21 cellular contexts compared by ENCODE assay signal in genomic region chr3:14441920-14442300, GRCh38. TPM values are rescaled to one million over a fixed set of nuclear protein-coding genes. Genes with fewer than 3 reads are reported as not detected.
DNase-seq lines count a peak whose midpoint lies in the region; ATAC-seq and TF ChIP-seq lines count a peak whose summit lies in the region.
"Had no signal": no experiment of that assay in that cellular context is flagged by ENCODE, and none has a peak within 500 bp of the region (broad histone marks: within the 10 kb centered on the region; RNA-seq: fewer than 3 reads in every experiment).

No MANE protein-coding gene starts in this region.

- no peaks in the 10 kb centered on the region for H3K27me3 Mint-ChIP-seq in activated naive CD4-positive, alpha-beta T cell treated with anti-CD3 and anti-CD28 coated beads, Interleukin-2, amount 10 ng/mL, durations not matched to agents 7 days and 5 days
- H3K27me3 Mint-ChIP-seq in T-helper 17 cell = no peaks in the 10 kb centered on the region
- no peaks in the 10 kb centered on the region for H3K27me3 Mint-ChIP-seq in activated CD4-positive, alpha-beta memory T cell treated with anti-CD3 and anti-CD28 coated beads, Interleukin-2, amount 10 ng/mL, durations not matched to agents 7 days and 5 days
- H3K27me3 Mint-ChIP-seq: activated CD4-positive, alpha-beta T cell treated with anti-CD3 and anti-CD28 coated beads, Interleukin-2, amount 10 ng/mL, durations not matched to agents 7 days and 5 days; stimulated activated naive CD8-positive, alpha-beta T cell treated with anti-CD3 and anti-CD28 coated beads, Interleukin-15, amount 100 ng/mL, for 72 hours; type B pancreatic cell had no signal

- no peak overlapping the region for H3K27ac ChIP-seq in mesendoderm (ENCODE audit: low read depth, low read length)
- peak overlapping the region; percentile 3 for H3K27ac ChIP-seq in upper lobe of right lung
- H3K27ac ChIP-seq: C4-2B, cardiac muscle cell, epithelial cell of prostate, foreskin keratinocyte had no signal

- POLR2A ChIA-PET in activated CD4-positive, alpha-beta memory T cell treated with anti-CD3 and anti-CD28 coated beads, Interleukin-2, amount 10 ng/mL, durations not matched to agents 7 days and 5 days (lab: Charles Lee) = interaction anchor here (2.3 kb wide), 1 partner anchor 10 kb away, joined by 13 read pairs; no protein-coding TSS in a partner anchor

- peaks cover 43% of the 10 kb centered on the region for H3K79me1 ChIP-seq in mesendoderm (ENCODE audit: low read length)

- H2AK5ac ChIP-seq in mesendoderm (ENCODE audit: low read length) = no peak overlapping the region

- in situ Hi-C loops in ACHN (cut with HindIII; ENCODE audit: low pct_ligation_motif_present, low pct_unique_long_range_greater_than_20kb, low sequenced_read_pairs) = no loop called here

- H3K27me3 ChIP-seq in mesendoderm (ENCODE audit: insufficient read depth, low read length, poor library complexity) = no peaks in the 10 kb centered on the region
- H3K27me3 ChIP-seq in upper lobe of right lung = no peaks in the 10 kb centered on the region
- H3K27me3 ChIP-seq: cardiac muscle cell, foreskin keratinocyte had no signal

- no peak overlapping the region for H3K4me2 ChIP-seq in mesendoderm (ENCODE audit: low read length)

- TF ChIP-seq CTCF in upper lobe of right lung (IDR thresholded peaks at IDR 0.05) = no peak

- ATAC-seq in T-helper 17 cell (no peak), upper lobe of right lung (peak; percentile 32)
- ATAC-seq: stimulated activated naive CD8-positive, alpha-beta T cell treated with anti-CD3 and anti-CD28 coated beads, Interleukin-15, amount 100 ng/mL, for 72 hours had no signal

- CTCF ChIA-PET in activated naive CD4-positive, alpha-beta T cell treated with anti-CD3 and anti-CD28 coated beads, Interleukin-2, amount 10 ng/mL, durations not matched to agents 7 days and 5 days (lab: Charles Lee) = interaction anchor here (1.2 kb wide), 1 partner anchor 26 kb away, joined by 4 read pairs; no protein-coding TSS in a partner anchor
- CTCF ChIA-PET in activated CD4-positive, alpha-beta memory T cell treated with anti-CD3 and anti-CD28 coated beads, Interleukin-2, amount 10 ng/mL, durations not matched to agents 7 days and 5 days (lab: Charles Lee) = no interaction called here

- H3K36me3 ChIP-seq in mesendoderm (ENCODE audit: control insufficient read depth, insufficient read depth, low read length) (peaks cover 11% of the 10 kb centered on the region), upper lobe of right lung (peaks cover 17% of the 10 kb centered on the region)
- H3K36me3 ChIP-seq: cardiac muscle cell had no signal

- no peak overlapping the region for H2BK120ac ChIP-seq in mesendoderm (ENCODE audit: low read depth, low read length)

- no peak overlapping the region for H3K9ac ChIP-seq in mesendoderm (ENCODE audit: low read length)

- H3K23ac ChIP-seq in mesendoderm (ENCODE audit: low read length) = no peak overlapping the region

- H3K4me1 ChIP-seq in mesendoderm (ENCODE audit: control insufficient read depth, low read depth, low read length) (peaks cover 6% of the 10 kb centered on the region), upper lobe of right lung (peaks cover 45% of the 10 kb centered on the region)
- H3K4me1 ChIP-seq: foreskin keratinocyte had no signal

- peaks cover 28% of the 10 kb centered on the region for H3K79me2 ChIP-seq in mesendoderm (ENCODE audit: control insufficient read depth, insufficient read depth, low read length)

- H3K4ac ChIP-seq in mesendoderm (ENCODE audit: low read depth, low read length) = no peak overlapping the region

- H2BK15ac ChIP-seq in mesendoderm (replicated peaks; ENCODE audit: low read depth) = no peak overlapping the region

- H3K4me1 Mint-ChIP-seq in activated naive CD4-positive, alpha-beta T cell treated with anti-CD3 and anti-CD28 coated beads, Interleukin-2, amount 10 ng/mL, durations not matched to agents 7 days and 5 days = peaks cover 7% of the 10 kb centered on the region
- H3K4me1 Mint-ChIP-seq in T-helper 17 cell = peaks cover 24% of the 10 kb centered on the region
- H3K4me1 Mint-ChIP-seq in activated CD4-positive, alpha-beta memory T cell treated with anti-CD3 and anti-CD28 coated beads, Interleukin-2, amount 10 ng/mL, durations not matched to agents 7 days and 5 days = peaks cover 12% of the 10 kb centered on the region

- peak overlapping the region; percentile 55 for H3K27ac Mint-ChIP-seq in activated naive CD4-positive, alpha-beta T cell treated with anti-CD3 and anti-CD28 coated beads, Interleukin-2, amount 10 ng/mL, durations not matched to agents 7 days and 5 days
- peak overlapping the region; percentile 19 for H3K27ac Mint-ChIP-seq in T-helper 17 cell
- H3K27ac Mint-ChIP-seq in activated CD4-positive, alpha-beta memory T cell treated with anti-CD3 and anti-CD28 coated beads, Interleukin-2, amount 10 ng/mL, durations not matched to agents 7 days and 5 days = no peak overlapping the region
- H3K27ac Mint-ChIP-seq: activated CD4-positive, alpha-beta T cell treated with anti-CD3 and anti-CD28 coated beads, Interleukin-2, amount 10 ng/mL, durations not matched to agents 7 days and 5 days; type B pancreatic cell had no signal

- H3K18ac ChIP-seq in mesendoderm (ENCODE audit: low read length) = no peak overlapping the region

- H3K56ac ChIP-seq in mesendoderm (ENCODE audit: low read length) = peak overlapping the region; percentile 70

- DNase-seq in activated naive CD4-positive, alpha-beta T cell treated with anti-CD3 and anti-CD28 coated beads, Interleukin-2, amount 10 ng/mL, durations not matched to agents 7 days and 5 days = no peak
- DNase-seq in activated naive CD4-positive, alpha-beta T cell treated with anti-CD3 and anti-CD28 coated beads, Interleukin-2, amount 50 U/mL, for 16 hours = no peak
- no peak for DNase-seq in T-helper 17 cell
- no peak for DNase-seq in mesendoderm
- no peak for DNase-seq in upper lobe of right lung
- DNase-seq in ACHN = no peak
- no peak for DNase-seq in activated CD4-positive, alpha-beta memory T cell treated with anti-CD3 and anti-CD28 coated beads, Interleukin-2, amount 10 ng/mL, durations not matched to agents 7 days and 5 days
- DNase-seq in nucleus accumbens (lab: John Stamatoyannopoulos, UW) = no peak
- DNase-seq: activated CD4-positive, alpha-beta T cell treated with anti-CD3 and anti-CD28 coated beads, Interleukin-2, amount 10 ng/mL, durations not matched to agents 7 days and 5 days; DMS 273 treated with DMSO at 0.1 percent for 48 hours; foreskin keratinocyte; GDM1; hypothalamus; NCI-H2171; NCI-H69; SHP77 treated with DMSO at 0.1 percent for 48 hours; stimulated activated naive CD8-positive, alpha-beta T cell treated with anti-CD3 and anti-CD28 coated beads, Interleukin-15, amount 100 ng/mL, for 72 hours had no signal

- no CpG with 5 or more reads among the region's 6 CpGs for WGBS in mesendoderm (ENCODE audit: extremely low coverage, insufficient coverage, low lambda C conversion rate)

- H4K5ac ChIP-seq in mesendoderm (ENCODE audit: low read length) = no peak overlapping the region

- no peak overlapping the region for H3K4me3 ChIP-seq in mesendoderm (ENCODE audit: low read length)
- H3K4me3 ChIP-seq in upper lobe of right lung = no peak overlapping the region
- H3K4me3 ChIP-seq: cardiac muscle cell had no signal

- no peaks in the 10 kb centered on the region for H3K9me3 ChIP-seq in T-helper 17 cell (ENCODE audit: control insufficient read depth, low read length, poor library complexity, severe bottlenecking)
- no peaks in the 10 kb centered on the region for H3K9me3 ChIP-seq in upper lobe of right lung

- no peak overlapping the region for H4K8ac ChIP-seq in mesendoderm (ENCODE audit: low read depth, low read length)

- no peaks in the 10 kb centered on the region for H3K9me3 Mint-ChIP-seq in activated naive CD4-positive, alpha-beta T cell treated with anti-CD3 and anti-CD28 coated beads, Interleukin-2, amount 10 ng/mL, durations not matched to agents 7 days and 5 days
- H3K9me3 Mint-ChIP-seq in activated CD4-positive, alpha-beta memory T cell treated with anti-CD3 and anti-CD28 coated beads, Interleukin-2, amount 10 ng/mL, durations not matched to agents 7 days and 5 days = no peaks in the 10 kb centered on the region
- H3K9me3 Mint-ChIP-seq: activated CD4-positive, alpha-beta T cell treated with anti-CD3 and anti-CD28 coated beads, Interleukin-2, amount 10 ng/mL, durations not matched to agents 7 days and 5 days; stimulated activated naive CD8-positive, alpha-beta T cell treated with anti-CD3 and anti-CD28 coated beads, Interleukin-15, amount 100 ng/mL, for 72 hours; type B pancreatic cell had no signal

- H3K4me3 Mint-ChIP-seq in activated naive CD4-positive, alpha-beta T cell treated with anti-CD3 and anti-CD28 coated beads, Interleukin-2, amount 10 ng/mL, durations not matched to agents 7 days and 5 days = no peak overlapping the region
- H3K4me3 Mint-ChIP-seq in T-helper 17 cell = no peak overlapping the region
- H3K4me3 Mint-ChIP-seq in activated CD4-positive, alpha-beta memory T cell treated with anti-CD3 and anti-CD28 coated beads, Interleukin-2, amount 10 ng/mL, durations not matched to agents 7 days and 5 days = no peak overlapping the region
- H3K4me3 Mint-ChIP-seq: activated CD4-positive, alpha-beta T cell treated with anti-CD3 and anti-CD28 coated beads, Interleukin-2, amount 10 ng/mL, durations not matched to agents 7 days and 5 days; stimulated activated naive CD8-positive, alpha-beta T cell treated with anti-CD3 and anti-CD28 coated beads, Interleukin-15, amount 100 ng/mL, for 72 hours; type B pancreatic cell had no signal

- intact Hi-C loops in upper lobe of right lung (cut with DNase I) = no loop called here

- no peak overlapping the region for H2BK5ac ChIP-seq in mesendoderm (ENCODE audit: low read length)

- H3K36me3 Mint-ChIP-seq in activated naive CD4-positive, alpha-beta T cell treated with anti-CD3 and anti-CD28 coated beads, Interleukin-2, amount 10 ng/mL, durations not matched to agents 7 days and 5 days = peaks cover 22% of the 10 kb centered on the region
- peaks cover 4% of the 10 kb centered on the region for H3K36me3 Mint-ChIP-seq in T-helper 17 cell (ENCODE audit: low read depth)
- peaks cover 27% of the 10 kb centered on the region for H3K36me3 Mint-ChIP-seq in activated CD4-positive, alpha-beta memory T cell treated with anti-CD3 and anti-CD28 coated beads, Interleukin-2, amount 10 ng/mL, durations not matched to agents 7 days and 5 days (ENCODE audit: low read depth)

RNA-seq across cellular contexts. Expression of gene SLC6A6, which starts 39.5 kb away (rescaled TPM):
- total RNA-seq in T-helper 17 cell = 10 to 100 TPM; 51.8 to 68.6 TPM
- 50.8 TPM for polyA plus RNA-seq in mesendoderm (2013, experiment 1 of 2)
- 51.5 TPM for polyA plus RNA-seq in mesendoderm (2013, experiment 2 of 2)
- 54.3 TPM for total RNA-seq in upper lobe of right lung
- total RNA-seq in activated CD4-positive, alpha-beta memory T cell treated with anti-CD3 and anti-CD28 coated beads, Interleukin-2, amount 10 ng/mL, durations not matched to agents 7 days and 5 days = 10 to 100 TPM; 59.0 to 61.5 TPM
